ENCODE assay signal across 29 cellular contexts in genomic region chr6:34726055-34726454, GRCh38.
"Had no signal": no experiment of that assay in that cellular context is flagged by ENCODE, and none has a peak within 500 bp of the region (broad histone marks: within the 10 kb centered on the region; RNA-seq: fewer than 3 reads in every experiment).

No MANE protein-coding gene starts in this region.

- H3K4me1 ChIP-seq: colonic mucosa, esophagus muscularis mucosa, gastrocnemius medialis, gastroesophageal sphincter, heart left ventricle had no signal

- H3K9me3 Mint-ChIP-seq: dendritic cell treated with granulocyte-macrophage colony-stimulating factor and Interleukin-4, amounts not matched to agents 40 ng/mL and 50 ng/mL, for 4 days; effector memory CD8-positive, alpha-beta T cell had no signal

- H2AFZ ChIP-seq: hepatocyte had no signal

- H3K79me2 ChIP-seq: hepatocyte had no signal

- H3K4me3 Mint-ChIP-seq: dendritic cell treated with granulocyte-macrophage colony-stimulating factor and Interleukin-4, amounts not matched to agents 40 ng/mL and 50 ng/mL, for 4 days; effector memory CD8-positive, alpha-beta T cell had no signal

- H3K9me3 ChIP-seq: colonic mucosa, esophagus muscularis mucosa, esophagus squamous epithelium, gastrocnemius medialis, gastroesophageal sphincter, heart left ventricle had no signal

- FAIRE-seq: colon, endometrium, endothelial cell of umbilical vein, frontal cortex had no signal

- H3K27ac Mint-ChIP-seq: dendritic cell treated with granulocyte-macrophage colony-stimulating factor and Interleukin-4, amounts not matched to agents 40 ng/mL and 50 ng/mL, for 4 days; effector memory CD8-positive, alpha-beta T cell had no signal

- ATAC-seq: effector memory CD8-positive, alpha-beta T cell; esophagus mucosa; foreskin keratinocyte; gastrocnemius medialis; gastroesophageal sphincter; heart left ventricle; heart right ventricle had no signal

- H3K4me2 ChIP-seq: hepatocyte had no signal

- H3K27me3 Mint-ChIP-seq: dendritic cell treated with granulocyte-macrophage colony-stimulating factor and Interleukin-4, amounts not matched to agents 40 ng/mL and 50 ng/mL, for 4 days; effector memory CD8-positive, alpha-beta T cell had no signal

- DNase-seq: colonic mucosa; cortex of kidney; dermis blood vessel endothelial cell; dorsolateral prefrontal cortex; effector CD4-positive, alpha-beta T cell; effector CD8-positive, alpha-beta T cell; effector memory CD4-positive, alpha-beta T cell; effector memory CD8-positive, alpha-beta T cell; erythroblast; esophagus squamous epithelium; foreskin fibroblast; foreskin keratinocyte; foreskin melanocyte; gastrocnemius medialis; glutamatergic neuron; head of caudate nucleus; heart left ventricle; heart right ventricle had no signal

- H3K27ac ChIP-seq: colonic mucosa, coronary artery, dorsolateral prefrontal cortex, epithelial cell of prostate, esophagus muscularis mucosa, esophagus squamous epithelium, foreskin keratinocyte, gastrocnemius medialis, gastroesophageal sphincter, heart left ventricle, heart right ventricle, hepatocyte had no signal

- H3K4me3 ChIP-seq: colonic mucosa, coronary artery, dorsolateral prefrontal cortex, esophagus muscularis mucosa, esophagus squamous epithelium, gastrocnemius medialis, gastroesophageal sphincter, heart left ventricle, heart right ventricle, hepatocyte had no signal

- H3K36me3 ChIP-seq: colonic mucosa, esophagus muscularis mucosa, esophagus squamous epithelium, gastrocnemius medialis, gastroesophageal sphincter, heart left ventricle, heart right ventricle had no signal

- H3K27me3 ChIP-seq: colonic mucosa, dorsolateral prefrontal cortex, esophagus muscularis mucosa, esophagus squamous epithelium, foreskin keratinocyte, gastrocnemius medialis, gastroesophageal sphincter, heart left ventricle, heart right ventricle, hepatocyte had no signal
